8 cellular contexts compared by ENCODE assay signal in genomic region chr9:129498451-129499376, GRCh38.
DNase-seq lines count a peak whose midpoint lies in the region; ATAC-seq and TF ChIP-seq lines count a peak whose summit lies in the region.
"Had no signal": no experiment of that assay in that cellular context is flagged by ENCODE, and none has a peak within 500 bp of the region (broad histone marks: within the 10 kb centered on the region; RNA-seq: fewer than 3 reads in every experiment).

No MANE protein-coding gene starts in this region.

- no peaks in the 10 kb centered on the region for H3K36me3 ChIP-seq in Panc1 (ENCODE audit: control insufficient read depth, insufficient read depth, low read length)
- peaks cover 0 to 1% of the 10 kb centered on the region in 2 donors for H3K36me3 ChIP-seq in duodenal mucosa (ENCODE audit: control insufficient read depth in 1 of 2, insufficient read depth in 2 of 2, low read length in 2 of 2)
- H3K36me3 ChIP-seq in muscle layer of duodenum (ENCODE audit: control insufficient read depth in 1 of 2, insufficient read depth in 2 of 2, low read length in 2 of 2) = peaks cover 0 to 16% of the 10 kb centered on the region in 2 donors
- no peaks in the 10 kb centered on the region for H3K36me3 ChIP-seq in transverse colon

- POLR2A ChIA-PET in Panc1 (lab: Charles Lee) = no interaction called here

- TF ChIP-seq POLR2A in transverse colon (IDR thresholded peaks at IDR 0.05) = no peak

- no peak for TF ChIP-seq CTCF in Panc1 (IDR thresholded peaks at IDR 0.05)
- no peak for TF ChIP-seq CTCF in transverse colon (IDR thresholded peaks at IDR 0.05)

- H3K27me3 ChIP-seq in Panc1 (ENCODE audit: control insufficient read depth, insufficient read depth, low read length) = no peaks in the 10 kb centered on the region
- H3K27me3 ChIP-seq in duodenal mucosa (ENCODE audit: control insufficient read depth in 1 of 2, insufficient read depth in 2 of 2, low read length in 2 of 2) = no peaks in the 10 kb centered on the region
- H3K27me3 ChIP-seq in muscle layer of duodenum (ENCODE audit: low read depth, low read length) = no peaks in the 10 kb centered on the region
- no peaks in the 10 kb centered on the region for H3K27me3 ChIP-seq in transverse colon

- no peak for DNase-seq in Panc1 (ENCODE audit: low read depth, low spot score)
- no peak for DNase-seq in transverse colon
- no peak for DNase-seq in NK-92 (lab: John Stamatoyannopoulos, UW; ENCODE audit: unreplicated experiment)
- DNase-seq: NCI-H1436 had no signal

- no peak overlapping the region for H3K4me3 ChIP-seq in Panc1 (ENCODE audit: low read depth in 2 of 2, low read length in 2 of 2)
- no peak overlapping the region for H3K4me3 ChIP-seq in duodenal mucosa (ENCODE audit: low read depth in 1 of 2, low read length in 2 of 2)
- H3K4me3 ChIP-seq in muscle layer of duodenum (ENCODE audit: low read depth in 1 of 2, low read length in 2 of 2) = peak overlapping the region; percentile 50 to 58
- H3K4me3 ChIP-seq in transverse colon = peak overlapping the region in 2 of 4 donors; percentile 50 to 53

- H3K9me3 ChIP-seq in Panc1 (ENCODE audit: control insufficient read depth, insufficient read depth, low read depth, low read length) (no peaks in the 10 kb centered on the region), duodenal mucosa (ENCODE audit: control insufficient read depth in 1 of 2, low read length in 2 of 2) (no peaks in the 10 kb centered on the region), muscle layer of duodenum (ENCODE audit: control insufficient read depth in 1 of 2, low read length in 2 of 2) (no peaks in the 10 kb centered on the region), transverse colon (no peaks in the 10 kb centered on the region)

- no peak for TF ChIP-seq EP300 in transverse colon (IDR thresholded peaks at IDR 0.05; ENCODE audit: low read depth)

- peaks cover 65% of the 10 kb centered on the region for H3K4me1 ChIP-seq in Panc1 (ENCODE audit: control insufficient read depth, insufficient read depth, low read length)
- peaks cover 18 to 33% of the 10 kb centered on the region in 2 donors for H3K4me1 ChIP-seq in duodenal mucosa (ENCODE audit: control insufficient read depth in 1 of 2, insufficient read depth in 2 of 2, low read length in 2 of 2)
- H3K4me1 ChIP-seq in muscle layer of duodenum (ENCODE audit: control insufficient read depth in 1 of 2, insufficient read depth in 2 of 2, low read length in 2 of 2) = peaks cover 15 to 51% of the 10 kb centered on the region in 2 donors
- peaks cover 11 to 60% (median 47%) of the 10 kb centered on the region in 4 donors for H3K4me1 ChIP-seq in transverse colon

- peak overlapping the region in 1 of 2 donors; percentile 47 for H3K9ac ChIP-seq in duodenal mucosa (ENCODE audit: low read depth in 1 of 2, low read length in 2 of 2)

- H3K27ac ChIP-seq in Panc1 (ENCODE audit: low read length) (peak overlapping the region; percentile 77), duodenal mucosa (ENCODE audit: low read depth, low read length) (peak overlapping the region; percentile 65), muscle layer of duodenum (ENCODE audit: low read length) (peak overlapping the region; percentile 95), transverse colon (peak overlapping the region; percentile 92 to 99 (median 96))

- TSS peak; percentile 49 for BruUV-seq in Panc1 (replicated peaks; lab: Mats Ljungman, UMichigan)

- intact Hi-C loops in Panc1 (cut with micrococcal nuclease; ENCODE audit: unreplicated experiment) = no loop called here
- intact Hi-C loops in transverse colon (cut with DNase I; ENCODE audit: low total_unique reads) = loop anchor here (10.0 kb wide), 1 partner anchor 164 kb away; no protein-coding TSS in a partner anchor

- 57 to 79% methylated on average over 5 to 7 of the region's 7 CpGs for WGBS in transverse colon (ENCODE audit: low coverage in 1 of 2), 2 donors

- in situ Hi-C loops in Panc1 (cut with HindIII; ENCODE audit: low pct_unique_long_range_greater_than_20kb, low sequenced_read_pairs) = no loop called here
- in situ Hi-C loops in transverse colon (cut with MboI; ENCODE audit: low pct_ligation_motif_present in 1 of 4, low pct_unique_long_range_greater_than_20kb in 1 of 4, low sequenced_read_pairs in 3 of 4) = loop anchor here in 1 of 4 donors (10.0 kb wide), 2 partner anchors 106 to 324 kb away; partner anchors contain the start of gene IER5L

- ATAC-seq in Panc1 (no peak), HG02973 (IDR thresholded peaks at IDR 0.05; ENCODE audit: unreplicated experiment) (no peak), esophagus mucosa (no peak)

- CTCF ChIA-PET in Panc1 (lab: Charles Lee) = interaction anchor here (0.6 kb wide), 1 partner anchor 50 kb away, joined by 3 read pairs; no protein-coding TSS in a partner anchor

Comparison
In these comparisons a context has a peak if more than half of its experiments do, and no peak if none do; other contexts are left out.
1. H3K4me3 ChIP-seq: peak in muscle layer of duodenum (2 of 2); none in Panc1 (0 of 2) and duodenal mucosa (0 of 2).
2. Peak in every context shown above with its lines, with median percentiles within 50 percentile points of each other: H3K27ac ChIP-seq.